ENCODE assay signal across 10 cellular contexts in the genomic region with DNA sequence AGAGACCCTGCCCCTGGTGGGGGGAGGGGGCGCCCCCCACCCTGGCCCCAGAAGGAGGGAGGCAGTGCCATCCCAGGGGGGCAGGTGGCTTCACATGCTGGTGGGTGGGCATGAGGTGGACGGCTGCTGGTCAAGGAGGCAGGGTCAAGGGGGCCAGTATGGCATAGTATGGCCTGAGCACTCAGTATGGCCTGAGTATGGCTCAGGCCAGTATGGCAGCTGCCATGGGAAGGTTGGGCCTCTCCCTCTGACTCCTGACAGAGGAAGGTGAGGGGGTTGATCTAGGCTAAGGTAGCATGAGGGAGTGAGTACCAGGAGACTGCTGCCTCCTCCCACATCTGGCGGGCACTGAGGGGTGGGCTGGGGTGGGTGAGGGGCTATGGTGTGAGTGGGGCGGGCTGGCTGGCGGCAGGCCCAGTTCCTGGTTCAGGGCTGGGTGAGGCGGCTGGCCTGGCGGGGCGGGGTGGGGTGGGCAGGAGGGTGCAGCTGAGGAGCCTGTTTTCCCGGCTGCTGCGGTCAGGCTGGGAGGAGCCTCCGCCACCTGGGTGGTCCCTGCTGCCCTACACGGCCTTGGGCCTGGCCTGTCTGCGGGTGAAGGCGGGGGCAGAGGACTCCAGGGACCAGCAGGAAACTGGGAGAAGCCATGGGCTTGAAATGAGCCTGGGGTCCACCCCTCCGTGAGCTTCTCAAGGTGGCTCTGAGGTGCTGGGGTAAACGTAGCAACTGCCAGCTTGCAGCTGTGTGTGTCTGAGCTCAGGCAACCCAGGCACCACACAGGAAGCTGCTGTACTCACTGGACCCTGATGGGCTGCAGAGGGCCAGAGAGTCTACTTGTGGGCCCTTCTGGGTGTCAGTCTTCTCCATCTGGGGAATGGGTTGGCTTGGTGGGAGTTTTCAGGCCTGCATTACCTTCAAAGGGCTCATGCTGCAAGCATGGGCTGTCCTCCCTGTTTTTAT. TPM values are rescaled to one million over a fixed set of nuclear protein-coding genes. Genes with fewer than 3 reads are reported as not detected.
A peak's percentile ranks its signal among the peaks of the same experiment; 100 is the strongest.
DNase-seq lines count a peak whose midpoint lies in the region; FAIRE-seq and TF ChIP-seq lines count a peak whose summit lies in the region.
"Had no signal": no experiment of that assay in that cellular context is flagged by ENCODE, and none has a peak within 500 bp of the region (broad histone marks: within the 10 kb centered on the region; RNA-seq: fewer than 3 reads in every experiment).

No MANE protein-coding gene starts in this region.

- peaks cover 82% of the 10 kb centered on the region for H3K79me2 ChIP-seq in keratinocyte (ENCODE audit: control insufficient read depth, insufficient read depth, low read length)
- H3K79me2 ChIP-seq in smooth muscle cell (ENCODE audit: low read depth): peaks cover 93% of the 10 kb centered on the region

- H3K4me2 ChIP-seq in keratinocyte (ENCODE audit: control insufficient read depth, extremely low read depth, insufficient read depth, low read depth, low read length): peak overlapping the region; percentile 37
- H3K4me2 ChIP-seq in smooth muscle cell: peak overlapping the region; percentile 63

- H3K9ac ChIP-seq in keratinocyte (ENCODE audit: control insufficient read depth, extremely low read depth, insufficient read depth, low read length): peak overlapping the region; percentile 41
- H3K9ac ChIP-seq in smooth muscle cell (ENCODE audit: low read depth): no peak overlapping the region

- H3K9me3 ChIP-seq in keratinocyte (ENCODE audit: control insufficient read depth, low read depth, low read length): no peaks in the 10 kb centered on the region
- H3K9me3 ChIP-seq in smooth muscle cell (replicated peaks; ENCODE audit: low read depth): no peaks in the 10 kb centered on the region

- H4K20me1 ChIP-seq in keratinocyte (ENCODE audit: control insufficient read depth, extremely low read depth, insufficient read depth, low read length) (peaks cover 3% of the 10 kb centered on the region), smooth muscle cell (ENCODE audit: low read depth) (peaks cover 98% of the 10 kb centered on the region)

- H2AFZ ChIP-seq in keratinocyte (ENCODE audit: control insufficient read depth, low read length) (no peak overlapping the region), smooth muscle cell (ENCODE audit: low read depth) (no peak overlapping the region)

- no peak for TF ChIP-seq CTCF in keratinocyte (optimal IDR thresholded peaks at IDR 0.05 in 1 of 3, IDR thresholded peaks at IDR 0.05 in 1 of 3, conservative IDR thresholded peaks at IDR 0.05 in 1 of 3; ENCODE audit: extremely low read depth in 1 of 3, insufficient read depth in 2 of 3, low read length in 3 of 3)
- TF ChIP-seq CTCF in smooth muscle cell (IDR thresholded peaks at IDR 0.05; ENCODE audit: borderline replicate concordance, insufficient read depth, poor library complexity, severe bottlenecking): no peak
- TF ChIP-seq CTCF in D721Med (IDR thresholded peaks at IDR 0.05; ENCODE audit: insufficient read depth, missing control alignments): no peak

- H3K4me3 ChIP-seq in H7 (ENCODE audit: insufficient read depth, low read depth, low read length) (no peak overlapping the region), keratinocyte (ENCODE audit: control insufficient read depth in 2 of 3, extremely low read depth in 1 of 3, insufficient read depth in 2 of 3, low read depth in 1 of 3, low read length in 3 of 3) (no peak overlapping the region), smooth muscle cell (no peak overlapping the region)

- H3K4me1 ChIP-seq in keratinocyte (ENCODE audit: control insufficient read depth, extremely low read depth, insufficient read depth, low read length) (peaks cover 48% of the 10 kb centered on the region), smooth muscle cell (ENCODE audit: low read depth) (peaks cover 44% of the 10 kb centered on the region)

- H3F3A ChIP-seq in smooth muscle cell (ENCODE audit: low read depth): peaks cover 15% of the 10 kb centered on the region

- FAIRE-seq in keratinocyte (lab: Jason Lieb, UNC) (no peak), D721Med (lab: Jason Lieb, UNC) (no peak)
- FAIRE-seq: TTC549 had no signal

- H3K27ac ChIP-seq in keratinocyte (ENCODE audit: control insufficient read depth, insufficient read depth, low read length) (peak overlapping the region; percentile 67), smooth muscle cell (ENCODE audit: low read depth) (peak overlapping the region; percentile 68)

- no peaks in the 10 kb centered on the region for H3K36me3 ChIP-seq in H7 (replicated peaks; ENCODE audit: control insufficient read depth, insufficient read depth, low read length)
- H3K36me3 ChIP-seq in keratinocyte (ENCODE audit: control insufficient read depth in 2 of 2, extremely low read depth in 1 of 2, insufficient read depth in 2 of 2, low read length in 2 of 2): peaks cover 0 to 7% of the 10 kb centered on the region in 2 experiments
- no peaks in the 10 kb centered on the region for H3K36me3 ChIP-seq in smooth muscle cell (ENCODE audit: low read depth)

- H3K27me3 ChIP-seq in H7 (ENCODE audit: control insufficient read depth, insufficient read depth, low read length): no peaks in the 10 kb centered on the region; the same call in 1 of the 2 replicates
- no peaks in the 10 kb centered on the region for H3K27me3 ChIP-seq in keratinocyte (ENCODE audit: control insufficient read depth, extremely low read depth, insufficient read depth, low read length)
- H3K27me3 ChIP-seq in smooth muscle cell (ENCODE audit: low read depth): no peaks in the 10 kb centered on the region

- DNase-seq in H7 (peak; percentile 91), amniotic epithelial cell (ENCODE audit: low read depth) (peak; percentile 79), keratinocyte (ENCODE audit: low read depth, low spot score) (no peak), smooth muscle cell (lab: John Stamatoyannopoulos, UW; ENCODE audit: unreplicated experiment) (no peak), NCI-H2029 (lab: John Stamatoyannopoulos, UW) (no peak), COR-L47 (lab: John Stamatoyannopoulos, UW) (no peak), D721Med (ENCODE audit: insufficient read length, low spot score) (no peak)
- DNase-seq in stimulated activated CD4-positive, alpha-beta T cell treated with anti-CD3 and anti-CD28 coated beads, Interleukin-4, amount 100 ng/mL, for 1 hour: no peak
- DNase-seq: HCEC 1CT had no signal

- dilution Hi-C loops in keratinocyte (cut with MboI; ENCODE audit: extremely low pct_ligation_motif_present, low sequenced_read_pairs): no loop called here

- WGBS in smooth muscle cell (ENCODE audit: low lambda C conversion rate): 63% methylated on average over 13 of the region's 16 CpGs

- H3K9me1 ChIP-seq in keratinocyte (ENCODE audit: control insufficient read depth, extremely low read depth, insufficient read depth, low read length): peaks cover 10% of the 10 kb centered on the region

RNA-seq across cellular contexts. Expression of gene RAI1, which starts 57.0 kb away (rescaled TPM):
- 11.3 and 13.7 TPM in 2 replicates for total RNA-seq in H7 (2014; rRNA removed; shearing (Covaris generic))
- 2.6 to 3.8 TPM (median 3.2 TPM) in 3 replicates for polyA plus RNA-seq in keratinocyte
- polyA plus RNA-seq in keratinocyte (2011; ENCODE audit: low read depth): 4.4 TPM
- 1.5 and 4.3 TPM in 2 replicates for polyA plus RNA-seq in keratinocyte (2011; cell fraction: cytosol; rRNA removed)
- 12.7 and 22.4 TPM in 2 replicates for polyA plus RNA-seq in keratinocyte (2011; cell fraction: nucleus; rRNA removed)
- 7.9 and 17.1 TPM in 2 replicates for polyA plus RNA-seq in keratinocyte (2012; ENCODE audit: low replicate concordance)
- 7.0 to 17.7 TPM (median 7.2 TPM) in 3 replicates for polyA minus RNA-seq in keratinocyte
- polyA minus RNA-seq in keratinocyte (2011; cell fraction: cytosol; rRNA and poly(A)+ RNA removed): 12.1 TPM
- 16.7 and 20.6 TPM in 2 replicates for polyA minus RNA-seq in keratinocyte (2011; cell fraction: nucleus; rRNA and poly(A)+ RNA removed)
- 11.1 and 12.2 TPM in 2 replicates for total RNA-seq in smooth muscle cell
- 17.6 and 19.2 TPM in 2 replicates for polyA plus RNA-seq in smooth muscle cell

Comparison
In these comparisons a context has a peak if more than half of its experiments do, and no peak if none do; other contexts are left out.
1. DNase-seq: peak in H7 (single experiment) and amniotic epithelial cell (single experiment); none in keratinocyte (single experiment), smooth muscle cell (single experiment), NCI-H2029 (single experiment), COR-L47 (single experiment), stimulated activated CD4-positive, alpha-beta T cell treated with anti-CD3 and anti-CD28 coated beads, Interleukin-4, amount 100 ng/mL, for 1 hour (single experiment) and D721Med (single experiment).